10 cellular contexts compared by ENCODE assay signal in genomic region chr14:57889245-57889644, GRCh38. TPM values are rescaled to one million over a fixed set of nuclear protein-coding genes. Genes with fewer than 3 reads are reported as not detected.
A peak's percentile ranks its signal among the peaks of the same experiment; 100 is the strongest.
DNase-seq lines count a peak whose midpoint lies in the region; ATAC-seq and TF ChIP-seq lines count a peak whose summit lies in the region.
"Had no signal": no experiment of that assay in that cellular context is flagged by ENCODE, and none has a peak within 500 bp of the region (broad histone marks: within the 10 kb centered on the region; RNA-seq: fewer than 3 reads in every experiment).

No MANE protein-coding gene starts in this region.

- no peak overlapping the region for H3K4me3 Mint-ChIP-seq in naive thymus-derived CD8-positive, alpha-beta T cell

- ATAC-seq in lower lobe of right lung: peak; percentile 67 to 73
- no peak for ATAC-seq in naive thymus-derived CD8-positive, alpha-beta T cell

- H3K9me3 ChIP-seq in lower lobe of right lung: no peaks in the 10 kb centered on the region

- DNase-seq in AG08396 (ENCODE audit: low spot score) (peak; percentile 6), NCI-H2029 (lab: John Stamatoyannopoulos, UW) (peak; percentile 88), choroid plexus epithelial cell (ENCODE audit: low read depth) (peak; percentile 23), lower lobe of right lung (peak; percentile 66), KG1 (lab: John Stamatoyannopoulos, UW) (no peak), DMS153 treated with DMSO at 0.1 percent for 48 hours (lab: John Stamatoyannopoulos, UW; ENCODE audit: unreplicated experiment) (no peak)
- DNase-seq in stimulated activated CD4-positive, alpha-beta T cell treated with anti-CD3 and anti-CD28 coated beads, Interleukin-15, amount 100 ng/mL, for 24 hours: no peak
- no peak for DNase-seq in naive thymus-derived CD8-positive, alpha-beta T cell
- DNase-seq: AML-193 had no signal

- POLR2A ChIA-PET in naive thymus-derived CD8-positive, alpha-beta T cell (lab: Charles Lee): no interaction called here

- no peak for TF ChIP-seq CTCF in choroid plexus epithelial cell (conservative IDR thresholded peaks at IDR 0.05; ENCODE audit: low read depth, low read length)
- TF ChIP-seq CTCF in lower lobe of right lung (IDR thresholded peaks at IDR 0.05): no peak

- no peaks in the 10 kb centered on the region for H3K36me3 ChIP-seq in lower lobe of right lung

- H3K4me1 Mint-ChIP-seq in naive thymus-derived CD8-positive, alpha-beta T cell: no peaks in the 10 kb centered on the region

- peaks cover 0 to 10% (median 0%) of the 10 kb centered on the region in 5 donors for H3K27me3 Mint-ChIP-seq in naive thymus-derived CD8-positive, alpha-beta T cell

- no peaks in the 10 kb centered on the region for H3K36me3 Mint-ChIP-seq in naive thymus-derived CD8-positive, alpha-beta T cell

- no peak overlapping the region for H3K4me3 ChIP-seq in choroid plexus epithelial cell (ENCODE audit: low read depth, low read length)
- no peak overlapping the region for H3K4me3 ChIP-seq in lower lobe of right lung

- no peaks in the 10 kb centered on the region for H3K27me3 ChIP-seq in lower lobe of right lung (ENCODE audit: low read depth)

- H3K27ac Mint-ChIP-seq in naive thymus-derived CD8-positive, alpha-beta T cell: no peak overlapping the region

- no peaks in the 10 kb centered on the region for H3K4me1 ChIP-seq in lower lobe of right lung

- no peaks in the 10 kb centered on the region for H3K9me3 Mint-ChIP-seq in naive thymus-derived CD8-positive, alpha-beta T cell

- no peak overlapping the region for H3K27ac ChIP-seq in lower lobe of right lung

- intact Hi-C loops in lower lobe of right lung (cut with DNase I): no loop called here

RNA-seq across cellular contexts. Expression of gene SLC35F4, which starts 23.4 kb away (rescaled TPM):
- not detected for total RNA-seq in lower lobe of right lung
- total RNA-seq in naive thymus-derived CD8-positive, alpha-beta T cell: not detected
- polyA plus RNA-seq in naive thymus-derived CD8-positive, alpha-beta T cell: not detected
- total RNA-seq: subcutaneous adipose tissue had no signal

Comparison
In these comparisons a context has a peak if more than half of its experiments do, and no peak if none do; other contexts are left out.
1. DNase-seq: peak in AG08396 (single experiment), NCI-H2029 (single experiment), choroid plexus epithelial cell (single experiment) and lower lobe of right lung (single experiment); none in KG1 (single experiment), stimulated activated CD4-positive, alpha-beta T cell treated with anti-CD3 and anti-CD28 coated beads, Interleukin-15, amount 100 ng/mL, for 24 hours (single experiment), naive thymus-derived CD8-positive, alpha-beta T cell (0 of 10) and DMS153 treated with DMSO at 0.1 percent for 48 hours (single experiment).
2. ATAC-seq: peak in lower lobe of right lung (2 of 2); none in naive thymus-derived CD8-positive, alpha-beta T cell (0 of 2).